In genomic region chr18:70355620-70356385, GRCh38 we compare ENCODE assay signal across 14 cellular contexts.
"Had no signal": no experiment of that assay in that cellular context is flagged by ENCODE, and none has a peak within 500 bp of the region (broad histone marks: within the 10 kb centered on the region; RNA-seq: fewer than 3 reads in every experiment).

No MANE protein-coding gene starts in this region.

- H3K4me1 ChIP-seq: heart left ventricle, left ventricle myocardium inferior had no signal

- H3K4me3 ChIP-seq: heart left ventricle, left ventricle myocardium inferior, sigmoid colon, transverse colon had no signal

- H3K27ac ChIP-seq: heart left ventricle, left ventricle myocardium inferior, sigmoid colon, transverse colon, WERI-Rb-1 had no signal

- H3K27me3 ChIP-seq: heart left ventricle, sigmoid colon, transverse colon had no signal

- H3K36me3 ChIP-seq: sigmoid colon, WERI-Rb-1 had no signal

- DNase-seq: activated CD4-positive, alpha-beta T cell treated with anti-CD3 and anti-CD28 coated beads for 4 hours; activated CD8-positive, alpha-beta memory T cell treated with anti-CD3 and anti-CD28 coated beads, Interleukin-2, amount 50 U/mL, for 4 hours; activated CD8-positive, alpha-beta T cell treated with anti-CD3 and anti-CD28 coated beads for 36 hours; activated naive CD8-positive, alpha-beta T cell treated with anti-CD3 and anti-CD28 coated beads, Interleukin-2, amount 10 ng/mL, durations not matched to agents 7 days and 5 days; activated T-cell treated with anti-CD3 and anti-CD28 coated beads, Interleukin-2, amount 50 U/mL, for 72 hours; anterior cingulate cortex; heart left ventricle; left ventricle myocardium inferior; sigmoid colon; stimulated activated CD4-positive, alpha-beta T cell treated with anti-CD3 and anti-CD28 coated beads, Interleukin-2, amount 100 ng/mL, for 24 hours; stimulated activated naive CD4-positive, alpha-beta T cell; substantia nigra; transverse colon; WERI-Rb-1 had no signal

- H3K9me3 ChIP-seq: sigmoid colon had no signal
